In genomic region chr17:20435166-20435565, GRCh38 we compare ENCODE assay signal across 9 cellular contexts. TPM values are rescaled to one million over a fixed set of nuclear protein-coding genes. Genes with fewer than 3 reads are reported as not detected.
"Had no signal": no experiment of that assay in that cellular context is flagged by ENCODE, and none has a peak within 500 bp of the region (broad histone marks: within the 10 kb centered on the region; RNA-seq: fewer than 3 reads in every experiment).

No MANE protein-coding gene starts in this region.

RNA-seq across cellular contexts. Expression of gene LGALS9B, which starts 32.2 kb away (rescaled TPM):
- total RNA-seq: activated B cell treated with CpG ODN at 0.5 μM for 24 hours; activated CD4-positive, alpha-beta memory T cell treated with anti-CD3 and anti-CD28 coated beads for 36 hours; activated CD4-positive, alpha-beta memory T cell treated with anti-CD3 and anti-CD28 coated beads, Interleukin-2, amount 10 ng/mL, durations not matched to agents 7 days and 5 days; activated CD4-positive, alpha-beta T cell treated with anti-CD3 and anti-CD28 coated beads for 36 hours; activated CD8-positive, alpha-beta memory T cell treated with anti-CD3 and anti-CD28 coated beads for 36 hours; activated CD8-positive, alpha-beta T cell treated with anti-CD3 and anti-CD28 coated beads for 36 hours; T-helper 1 cell treated with Interleukin-12 subunit alpha and Interleukin-12 subunit beta and Interleukin-4 antibody, amounts not matched to agents 30 ng/mL and 1 ng/mL, for 36 hours; T-helper 17 cell; WTC11 had no signal
